Comparison of ENCODE assay signal across 2 cellular contexts in the genomic region with DNA sequence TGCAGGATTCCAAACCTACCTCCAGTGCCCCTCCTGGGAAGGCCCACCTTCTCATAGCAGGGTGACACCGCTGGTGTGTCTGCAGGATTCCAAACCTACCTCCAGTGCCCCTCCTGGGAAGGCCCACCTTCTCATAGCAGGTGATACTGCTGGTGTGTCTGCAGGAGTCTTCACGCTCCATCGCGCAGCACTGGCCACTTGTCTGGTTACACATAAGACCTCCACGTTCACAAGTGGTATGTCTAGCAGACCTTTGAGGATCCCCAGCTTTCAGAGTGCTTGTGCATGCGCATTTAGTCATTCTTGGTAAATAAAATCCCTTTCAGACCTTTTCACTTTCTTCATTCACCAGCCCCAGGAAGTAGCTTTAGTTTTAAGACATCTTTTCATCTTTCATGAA. TPM values are rescaled to one million over a fixed set of nuclear protein-coding genes. Genes with fewer than 3 reads are reported as not detected.
"Had no signal": no experiment of that assay in that cellular context is flagged by ENCODE, and none has a peak within 500 bp of the region (broad histone marks: within the 10 kb centered on the region; RNA-seq: fewer than 3 reads in every experiment).

No MANE protein-coding gene starts in this region.

RNA-seq across cellular contexts. Expression of gene SLC22A1, which starts 29.4 kb away (rescaled TPM):
- total RNA-seq: GM23248, H4 had no signal
- polyA plus RNA-seq: GM23248 had no signal
